ENCODE assay signal across 5 cellular contexts in genomic region chr12:69316784-69317183, GRCh38. TPM values are rescaled to one million over a fixed set of nuclear protein-coding genes. Genes with fewer than 3 reads are reported as not detected.
"Had no signal": no experiment of that assay in that cellular context is flagged by ENCODE, and none has a peak within 500 bp of the region (broad histone marks: within the 10 kb centered on the region; RNA-seq: fewer than 3 reads in every experiment).

No MANE protein-coding gene starts in this region.

RNA-seq across cellular contexts. Expression of gene LYZ, which starts 31.4 kb away (rescaled TPM):
- total RNA-seq: PC-3, PC-9, SJCRH30, SJSA1 had no signal
- polyA plus RNA-seq: SK-N-SH had no signal
